1 cellular context compared by ENCODE assay signal in genomic region chr19:49014870-49015255, GRCh38.
TF ChIP-seq lines count a peak whose summit lies in the region.

No MANE protein-coding gene starts in this region.

TF ChIP-seq in K562, 482 proteins besides CTCF, POLR2A, EP300 and RAD21:
- TF ChIP-seq ZNF121 (CRISPR knock-in tag; conservative IDR thresholded peaks at IDR 0.05): no peak
- peak; percentile 18; the same call in 1 of the 2 replicates for TF ChIP-seq RBFOX2 (IDR thresholded peaks at IDR 0.05; ENCODE audit: low read depth, low read length)
- peak; percentile 64 for TF ChIP-seq POLR2G (IDR thresholded peaks at IDR 0.05; ENCODE audit: low read depth, low read length)
- TF ChIP-seq ZNF318 (IDR thresholded peaks at IDR 0.05; ENCODE audit: borderline replicate concordance in 1 of 2, low read depth in 1 of 2): no peak
